Comparison of ENCODE assay signal across 8 cellular contexts in genomic region chr11:59560290-59560701, GRCh38.
A peak's percentile ranks its signal among the peaks of the same experiment; 100 is the strongest.
DNase-seq lines count a peak whose midpoint lies in the region; ATAC-seq lines count a peak whose summit lies in the region.

No MANE protein-coding gene starts in this region.

- DNase-seq in SIG-M5 treated with dmso at 0.1 percent for 504 hours (lab: John Stamatoyannopoulos, UW; ENCODE audit: unreplicated experiment) (peak; percentile 48), SIG-M5 (lab: John Stamatoyannopoulos, UW) (no peak), NCI-H510A (lab: John Stamatoyannopoulos, UW) (peak; percentile 39), medulla oblongata (ENCODE audit: extremely low spot score) (peak; percentile 88)
- DNase-seq in activated CD4-positive, alpha-beta T cell treated with anti-CD3 and anti-CD28 coated beads, Interleukin-2, amount 50 U/mL, for 4 hours = peak; percentile 62 to 64
- DNase-seq in effector CD4-positive, alpha-beta T cell = peak; percentile 66
- DNase-seq in stimulated activated CD8-positive, alpha-beta memory T cell treated with anti-CD3 and anti-CD28 coated beads, Interleukin-15, amount 100 ng/mL, for 1 hour (ENCODE audit: low read depth) = peak; percentile 61

- peak; percentile 27 for ATAC-seq in HG03196 (IDR thresholded peaks at IDR 0.05; ENCODE audit: unreplicated experiment)
